1 cellular context compared by ENCODE assay signal in the genomic region with DNA sequence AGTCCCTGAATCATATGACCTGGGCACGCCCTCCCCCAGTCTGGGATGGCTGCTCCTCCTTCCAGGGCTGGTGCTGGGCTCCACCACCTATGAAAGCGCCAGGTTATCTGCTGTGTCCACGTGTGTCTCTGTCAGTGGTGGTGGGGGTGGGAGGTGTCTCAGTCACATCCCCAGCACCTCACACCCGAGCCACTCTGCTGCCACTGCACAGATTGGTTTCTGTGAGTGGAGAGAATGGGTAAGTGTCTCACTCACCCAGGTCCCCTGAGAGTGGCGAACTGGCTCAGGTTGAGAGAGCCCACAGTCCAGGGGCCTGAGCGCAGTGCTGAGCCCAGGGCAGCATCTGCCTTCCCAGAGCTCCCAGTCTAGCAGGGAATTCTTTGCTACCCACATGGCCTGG.
TF ChIP-seq lines count a peak whose summit lies in the region.

No MANE protein-coding gene starts in this region.

TF ChIP-seq in IMR-90, 13 proteins besides CTCF, POLR2A, EP300 and RAD21 (continued from another document):
- TF ChIP-seq, protein P1, sequence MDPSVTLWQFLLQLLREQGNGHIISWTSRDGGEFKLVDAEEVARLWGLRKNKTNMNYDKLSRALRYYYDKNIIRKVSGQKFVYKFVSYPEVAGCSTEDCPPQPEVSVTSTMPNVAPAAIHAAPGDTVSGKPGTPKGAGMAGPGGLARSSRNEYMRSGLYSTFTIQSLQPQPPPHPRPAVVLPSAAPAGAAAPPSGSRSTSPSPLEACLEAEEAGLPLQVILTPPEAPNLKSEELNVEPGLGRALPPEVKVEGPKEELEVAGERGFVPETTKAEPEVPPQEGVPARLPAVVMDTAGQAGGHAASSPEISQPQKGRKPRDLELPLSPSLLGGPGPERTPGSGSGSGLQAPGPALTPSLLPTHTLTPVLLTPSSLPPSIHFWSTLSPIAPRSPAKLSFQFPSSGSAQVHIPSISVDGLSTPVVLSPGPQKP (IDR thresholded peaks at IDR 0.05; ENCODE audit: borderline replicate concordance, low read depth, low read length) = no peak
TF ChIP-seq in IMR-90: peak in this region for 0.
